In the genomic region with DNA sequence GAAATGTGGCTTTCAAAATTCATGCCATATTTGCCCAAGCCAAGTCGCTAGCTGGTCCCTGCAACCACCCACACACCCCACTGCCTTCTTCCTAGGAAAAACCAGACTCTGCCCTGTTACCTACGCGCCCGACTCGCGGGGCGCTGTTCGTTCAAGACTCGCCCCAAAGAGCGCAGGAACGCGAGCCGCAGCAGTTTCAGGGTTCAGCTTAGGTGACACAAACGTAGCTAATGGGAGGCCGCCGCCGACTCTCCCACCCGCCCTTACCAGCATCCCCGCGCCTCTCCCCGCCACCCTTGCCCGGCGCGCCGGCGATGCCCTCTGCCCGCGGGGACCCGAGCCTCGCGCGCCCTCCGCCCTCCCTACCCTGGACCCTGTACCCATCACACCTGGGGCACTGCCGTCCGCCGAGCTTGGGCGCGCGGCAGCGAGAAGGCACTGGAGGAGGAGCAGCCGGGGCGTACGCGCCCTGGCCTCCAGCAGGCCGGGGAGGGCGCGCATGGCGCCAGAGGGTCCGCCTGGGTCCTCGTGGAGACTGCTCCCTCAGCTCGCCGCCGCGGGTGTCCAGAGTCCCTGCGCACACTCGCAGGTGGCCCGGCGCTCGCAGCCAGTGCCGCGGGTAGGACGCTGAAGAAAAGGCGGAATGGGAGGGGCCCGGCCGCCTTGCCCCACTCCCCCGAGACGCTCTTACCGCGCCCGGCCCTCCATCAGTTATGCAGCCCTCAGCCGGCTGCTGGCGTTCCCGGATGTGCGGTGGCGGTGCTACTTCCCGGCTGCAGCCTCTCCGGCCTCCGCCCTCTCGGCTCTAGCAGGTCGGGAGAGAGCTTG, we compare ENCODE assay signal across 1 cellular context.
TF ChIP-seq lines count a peak whose summit lies in the region.

A gene with protein sequence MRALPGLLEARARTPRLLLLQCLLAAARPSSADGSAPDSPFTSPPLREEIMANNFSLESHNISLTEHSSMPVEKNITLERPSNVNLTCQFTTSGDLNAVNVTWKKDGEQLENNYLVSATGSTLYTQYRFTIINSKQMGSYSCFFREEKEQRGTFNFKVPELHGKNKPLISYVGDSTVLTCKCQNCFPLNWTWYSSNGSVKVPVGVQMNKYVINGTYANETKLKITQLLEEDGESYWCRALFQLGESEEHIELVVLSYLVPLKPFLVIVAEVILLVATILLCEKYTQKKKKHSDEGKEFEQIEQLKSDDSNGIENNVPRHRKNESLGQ (minus strand): TSS at position 638 of the 828 bp plus-strand sequence. CDS start 137 bp downstream, at position 501.

TF ChIP-seq in SK-N-SH treated with all-trans-retinoic acid at 6 μM for 48 hours, 23 proteins besides CTCF, POLR2A, EP300 and RAD21 (continued from another document):
- TF ChIP-seq ISL1 (CRISPR knock-in tag; IDR thresholded peaks at IDR 0.05): no peak
